In genomic region chr11:59081430-59081829, GRCh38 we compare ENCODE assay signal across 15 cellular contexts. TPM values are rescaled to one million over a fixed set of nuclear protein-coding genes. Genes with fewer than 3 reads are reported as not detected.
"Had no signal": no experiment of that assay in that cellular context is flagged by ENCODE, and none has a peak within 500 bp of the region (broad histone marks: within the 10 kb centered on the region; RNA-seq: fewer than 3 reads in every experiment).

No MANE protein-coding gene starts in this region.

RNA-seq across cellular contexts. Expression of gene GLYATL1B, which starts 4.7 kb away (rescaled TPM):
- total RNA-seq: activated CD4-positive, alpha-beta memory T cell treated with anti-CD3 and anti-CD28 coated beads for 36 hours; activated CD4-positive, alpha-beta T cell treated with anti-CD3 and anti-CD28 coated beads for 36 hours; activated CD8-positive, alpha-beta memory T cell treated with anti-CD3 and anti-CD28 coated beads for 36 hours; activated CD8-positive, alpha-beta T cell treated with anti-CD3 and anti-CD28 coated beads for 36 hours; activated naive CD4-positive, alpha-beta T cell treated with anti-CD3 and anti-CD28 coated beads for 36 hours; activated naive CD4-positive, alpha-beta T cell treated with anti-CD3 and anti-CD28 coated beads, Interleukin-2, amount 50 U/mL, for 72 hours; activated naive CD8-positive, alpha-beta T cell treated with anti-CD3 and anti-CD28 coated beads for 36 hours; activated T-cell treated with anti-CD3 and anti-CD28 coated beads, Interleukin-2, amount 50 U/mL, for 4 hours; activated T-cell treated with anti-CD3 and anti-CD28 coated beads, Interleukin-2, amount 50 U/mL, for 72 hours; activated T-helper 1 cell treated with anti-CD3 and anti-CD28 coated beads, Interleukin-12 subunit alpha, Interleukin-12 subunit beta, Interleukin-2, Interleukin-4 antibody, amounts not matched to agents 30 ng/mL and 10 ng/mL and 1 ng/mL, durations not matched to agents 14 hours and 24 hours and 36 hours; activated T-helper 17 cell treated with anti-CD3 and anti-CD28 coated beads, Interleukin-2, amount 50 U/mL, for 72 hours; ascending aorta; bronchial epithelial cell; cardiac muscle cell had no signal
- polyA plus RNA-seq: adipose tissue, cardiac muscle cell had no signal

RNA-seq across cellular contexts. Expression of gene FAM111B, which starts 25.6 kb away (rescaled TPM):
- total RNA-seq: ascending aorta had no signal
